Comparison of ENCODE assay signal across 14 cellular contexts in the genomic region with DNA sequence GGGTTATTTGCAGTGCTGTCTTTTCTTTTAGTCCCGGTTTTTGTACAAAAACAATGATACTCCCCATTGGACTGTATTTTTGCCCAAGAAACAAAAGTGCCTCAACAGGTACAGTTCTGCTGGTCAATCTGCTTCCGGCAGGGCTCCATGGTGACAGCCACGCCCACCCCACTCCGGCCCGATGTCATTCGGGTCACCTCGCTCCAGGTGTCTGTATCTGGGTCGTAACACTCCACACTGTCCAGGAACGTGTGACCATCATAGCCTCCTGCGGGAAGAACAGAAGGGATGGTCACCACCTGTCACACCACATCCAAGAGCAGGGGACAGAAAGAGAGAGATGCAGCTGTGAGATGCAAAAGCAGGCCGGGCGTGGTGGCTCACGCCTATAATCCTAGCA. TPM values are rescaled to one million over a fixed set of nuclear protein-coding genes. Genes with fewer than 3 reads are reported as not detected.
A peak's percentile ranks its signal among the peaks of the same experiment; 100 is the strongest.
DNase-seq lines count a peak whose midpoint lies in the region; ATAC-seq, FAIRE-seq and TF ChIP-seq lines count a peak whose summit lies in the region.
"Had no signal": no experiment of that assay in that cellular context is flagged by ENCODE, and none has a peak within 500 bp of the region (broad histone marks: within the 10 kb centered on the region; RNA-seq: fewer than 3 reads in every experiment).

No MANE protein-coding gene starts in this region.

- no peaks in the 10 kb centered on the region for H3K27me3 Mint-ChIP-seq in activated T-cell treated with anti-CD3 and anti-CD28 coated beads, Interleukin-2, amount 50 U/mL, for 24 hours
- H3K27me3 Mint-ChIP-seq in activated T-cell treated with anti-CD3 and anti-CD28 coated beads, Interleukin-2, amount 50 U/mL, for 4 hours (ENCODE audit: low read depth), result no peaks in the 10 kb centered on the region

- peaks cover 19% of the 10 kb centered on the region for H3K79me1 ChIP-seq in mesenchymal stem cell (replicated peaks; ENCODE audit: low read length, poor library complexity, severe bottlenecking)

- FAIRE-seq in small intestine (lab: Jason Lieb, UNC), result no peak
- FAIRE-seq: HTR-8/SVneo had no signal

- no peak overlapping the region for H2AFZ ChIP-seq in mesenchymal stem cell (ENCODE audit: low read depth, low read length)

- no peak overlapping the region for H2BK120ac ChIP-seq in mesenchymal stem cell (ENCODE audit: low read depth, low read length)

- H3K23ac ChIP-seq in mesenchymal stem cell (ENCODE audit: low read length in 2 of 2), result no peak overlapping the region

- peak overlapping the region; percentile 60 for H3K27ac Mint-ChIP-seq in activated T-cell treated with anti-CD3 and anti-CD28 coated beads, Interleukin-2, amount 50 U/mL, for 24 hours
- H3K27ac Mint-ChIP-seq in stimulated activated effector memory CD8-positive, alpha-beta T cell treated with anti-CD3 and anti-CD28 coated beads, Interleukin-12 subunit alpha, Interleukin-12 subunit beta, amount 100 ng/mL, for 72 hours, result peak overlapping the region; percentile 23

- peak overlapping the region; percentile 1 for H2AK5ac ChIP-seq in mesenchymal stem cell (ENCODE audit: low read length, severe bottlenecking)

- H2BK5ac ChIP-seq in mesenchymal stem cell (ENCODE audit: low read depth, low read length, poor library complexity, severe bottlenecking), result peak overlapping the region; percentile 57

- H3K4me3 Mint-ChIP-seq in activated T-cell treated with anti-CD3 and anti-CD28 coated beads, Interleukin-2, amount 50 U/mL, for 24 hours, result no peak overlapping the region
- no peak overlapping the region for H3K4me3 Mint-ChIP-seq in activated T-cell treated with anti-CD3 and anti-CD28 coated beads, Interleukin-2, amount 50 U/mL, for 4 hours
- H3K4me3 Mint-ChIP-seq in stimulated activated effector memory CD8-positive, alpha-beta T cell treated with anti-CD3 and anti-CD28 coated beads, Interleukin-12 subunit alpha, Interleukin-12 subunit beta, amount 100 ng/mL, for 72 hours, result no peak overlapping the region
- H3K4me3 Mint-ChIP-seq: H9 had no signal

- no peak for TF ChIP-seq POLR2A in adrenal gland (IDR thresholded peaks at IDR 0.05)

- no peak overlapping the region for H4K91ac ChIP-seq in mesenchymal stem cell (ENCODE audit: low read length)

- intact Hi-C loops in adrenal gland (cut with DNase I) (no loop called here), psoas muscle (cut with DNase I) (no loop called here)

- ATAC-seq in activated T-cell treated with anti-CD3 and anti-CD28 coated beads, Interleukin-2, amount 50 U/mL, for 4 hours, result no peak
- no peak for ATAC-seq in stimulated activated effector memory CD8-positive, alpha-beta T cell treated with anti-CD3 and anti-CD28 coated beads, Interleukin-12 subunit alpha, Interleukin-12 subunit beta, amount 100 ng/mL, for 72 hours
- no peak for ATAC-seq in psoas muscle

- no peak overlapping the region for H2BK15ac ChIP-seq in mesenchymal stem cell (ENCODE audit: low read depth, poor library complexity, severe bottlenecking)

- H3K4me2 ChIP-seq in mesenchymal stem cell (ENCODE audit: low read length, poor library complexity, severe bottlenecking), result peak overlapping the region; percentile 43
- H3K4me2 ChIP-seq: BLaER1 had no signal

- peaks cover 0 to 50% of the 10 kb centered on the region in 2 donors for H3K36me3 ChIP-seq in adrenal gland (replicated peaks in 1 of 2)
- peaks cover 53 to 59% of the 10 kb centered on the region in 2 experiments for H3K36me3 ChIP-seq in mesenchymal stem cell (ENCODE audit: control insufficient read depth in 1 of 2, insufficient read depth in 2 of 2, low read depth in 1 of 2, low read length in 2 of 2)
- H3K36me3 ChIP-seq in psoas muscle (ENCODE audit: insufficient read depth in 1 of 2, low read depth in 1 of 2), result peaks cover 12 to 82% of the 10 kb centered on the region in 2 donors
- H3K36me3 ChIP-seq in small intestine (ENCODE audit: control insufficient read depth in 2 of 2, insufficient read depth in 2 of 2, low read length in 2 of 2), result peaks cover 16 to 17% of the 10 kb centered on the region in 2 donors

- H3K18ac ChIP-seq in mesenchymal stem cell (ENCODE audit: low read depth in 1 of 2, low read length in 2 of 2), result no peak overlapping the region

- DNase-seq in activated T-cell treated with anti-CD3 and anti-CD28 coated beads, Interleukin-2, amount 50 U/mL, for 24 hours, result no peak
- no peak for DNase-seq in activated T-cell treated with anti-CD3 and anti-CD28 coated beads, Interleukin-2, amount 50 U/mL, for 4 hours
- DNase-seq in adrenal gland (no peak), mesenchymal stem cell (no peak), psoas muscle (no peak), DMS79 (lab: John Stamatoyannopoulos, UW) (no peak), small intestine (no peak)
- no peak for DNase-seq in stimulated activated effector memory CD8-positive, alpha-beta T cell treated with anti-CD3 and anti-CD28 coated beads, Interleukin-12 subunit alpha, Interleukin-12 subunit beta, amount 100 ng/mL, for 72 hours (ENCODE audit: low spot score in 2 of 2)
- DNase-seq: AML-193, DMS53, GOT3, H9 had no signal

- H3K9me3 ChIP-seq in adrenal gland (replicated peaks in 1 of 3) (no peaks in the 10 kb centered on the region), mesenchymal stem cell (ENCODE audit: control insufficient read depth, low read length) (no peaks in the 10 kb centered on the region), psoas muscle (no peaks in the 10 kb centered on the region), small intestine (ENCODE audit: control insufficient read depth, low read depth) (no peaks in the 10 kb centered on the region)
- H3K9me3 ChIP-seq: BLaER1 had no signal

- H3K27me3 ChIP-seq in adrenal gland (no peaks in the 10 kb centered on the region), mesenchymal stem cell (ENCODE audit: control insufficient read depth in 1 of 2, insufficient read depth in 1 of 2, low read length in 2 of 2) (no peaks in the 10 kb centered on the region), psoas muscle (ENCODE audit: insufficient read depth in 3 of 3, low read length in 2 of 3) (no peaks in the 10 kb centered on the region), small intestine (ENCODE audit: control insufficient read depth in 2 of 2, insufficient read depth in 2 of 2, low read length in 2 of 2) (no peaks in the 10 kb centered on the region)
- H3K27me3 ChIP-seq: BLaER1 had no signal

- peaks cover 57% of the 10 kb centered on the region for H3K36me3 Mint-ChIP-seq in activated T-cell treated with anti-CD3 and anti-CD28 coated beads, Interleukin-2, amount 50 U/mL, for 24 hours (ENCODE audit: low read depth)
- H3K36me3 Mint-ChIP-seq in activated T-cell treated with anti-CD3 and anti-CD28 coated beads, Interleukin-2, amount 50 U/mL, for 4 hours (ENCODE audit: insufficient read depth), result peaks cover 21% of the 10 kb centered on the region
- peaks cover 78% of the 10 kb centered on the region for H3K36me3 Mint-ChIP-seq in stimulated activated effector memory CD8-positive, alpha-beta T cell treated with anti-CD3 and anti-CD28 coated beads, Interleukin-12 subunit alpha, Interleukin-12 subunit beta, amount 100 ng/mL, for 72 hours

- H3K27ac ChIP-seq in adrenal gland (peak overlapping the region in 3 of 5 donors; percentile 11 to 76 (median 31)), mesenchymal stem cell (ENCODE audit: low read length, poor library complexity, severe bottlenecking) (peak overlapping the region; percentile 85), psoas muscle (no peak overlapping the region), small intestine (ENCODE audit: low read depth in 1 of 2, low read length in 1 of 2) (no peak overlapping the region)
- H3K27ac ChIP-seq: BLaER1 had no signal

- WGBS in adrenal gland, 4 donors, result 62 to 76% (median 73%) methylated on average over 13 of the region's 13 CpGs
- WGBS in mesenchymal stem cell, result 93% methylated on average over 12 of the region's 13 CpGs
- WGBS in psoas muscle, 3 donors, result 69 to 82% (median 74%) methylated on average over 13 of the region's 13 CpGs
- WGBS in small intestine, 3 donors, result 85 to 89% (median 86%) methylated on average over 13 of the region's 13 CpGs

- H3K4me1 ChIP-seq in adrenal gland (replicated peaks in 1 of 2) (peaks cover 9 to 16% of the 10 kb centered on the region in 2 donors), mesenchymal stem cell (ENCODE audit: control insufficient read depth, insufficient read depth, low read depth, low read length) (peaks cover 12% of the 10 kb centered on the region), psoas muscle (no peaks in the 10 kb centered on the region), small intestine (ENCODE audit: control insufficient read depth in 2 of 2, insufficient read depth in 1 of 2, low read depth in 1 of 2, low read length in 1 of 2) (no peaks in the 10 kb centered on the region)

- H3K4me3 ChIP-seq in adrenal gland (no peak overlapping the region), mesenchymal stem cell (ENCODE audit: insufficient read depth in 1 of 2, low read depth in 1 of 2, low read length in 2 of 2) (no peak overlapping the region), psoas muscle (no peak overlapping the region), small intestine (ENCODE audit: low read depth in 1 of 2, low read length in 2 of 2) (no peak overlapping the region)
- H3K4me3 ChIP-seq: BLaER1 had no signal

- no peak overlapping the region for H3K14ac ChIP-seq in mesenchymal stem cell (ENCODE audit: low read length in 2 of 2)

- H3K4ac ChIP-seq in mesenchymal stem cell (ENCODE audit: low read depth in 1 of 2, low read length in 2 of 2), result no peak overlapping the region

- H2BK12ac ChIP-seq in mesenchymal stem cell (ENCODE audit: low read length in 2 of 2), result no peak overlapping the region

- H4K8ac ChIP-seq in mesenchymal stem cell (ENCODE audit: low read length), result no peak overlapping the region

- peaks cover 5% of the 10 kb centered on the region for H3K4me1 Mint-ChIP-seq in activated T-cell treated with anti-CD3 and anti-CD28 coated beads, Interleukin-2, amount 50 U/mL, for 24 hours (ENCODE audit: low read depth)
- H3K4me1 Mint-ChIP-seq in activated T-cell treated with anti-CD3 and anti-CD28 coated beads, Interleukin-2, amount 50 U/mL, for 4 hours (ENCODE audit: low read depth), result peaks cover 7% of the 10 kb centered on the region
- H3K4me1 Mint-ChIP-seq in stimulated activated effector memory CD8-positive, alpha-beta T cell treated with anti-CD3 and anti-CD28 coated beads, Interleukin-12 subunit alpha, Interleukin-12 subunit beta, amount 100 ng/mL, for 72 hours, result no peaks in the 10 kb centered on the region
- H3K4me1 Mint-ChIP-seq: H9 had no signal

- TF ChIP-seq CTCF in adrenal gland (IDR thresholded peaks at IDR 0.05) (no peak), psoas muscle (IDR thresholded peaks at IDR 0.05) (no peak)

- no peak overlapping the region for H3K9ac ChIP-seq in mesenchymal stem cell (ENCODE audit: low read length)
- H3K9ac ChIP-seq: BLaER1 had no signal

- no peaks in the 10 kb centered on the region for H3K9me3 Mint-ChIP-seq in activated T-cell treated with anti-CD3 and anti-CD28 coated beads, Interleukin-2, amount 50 U/mL, for 24 hours
- H3K9me3 Mint-ChIP-seq in activated T-cell treated with anti-CD3 and anti-CD28 coated beads, Interleukin-2, amount 50 U/mL, for 4 hours, result no peaks in the 10 kb centered on the region
- H3K9me3 Mint-ChIP-seq in stimulated activated effector memory CD8-positive, alpha-beta T cell treated with anti-CD3 and anti-CD28 coated beads, Interleukin-12 subunit alpha, Interleukin-12 subunit beta, amount 100 ng/mL, for 72 hours, result no peaks in the 10 kb centered on the region
- H3K9me3 Mint-ChIP-seq: H9 had no signal

RNA-seq across cellular contexts. Expression of a gene that starts 16.6 kb away (rescaled TPM):
- total RNA-seq in activated T-cell treated with anti-CD3 and anti-CD28 coated beads, Interleukin-2, amount 50 U/mL, for 4 hours, result 10 to 100 TPM; 89.9 to 98.7 (median 92.9) TPM
- total RNA-seq in adrenal gland, result 100 to 1,000 TPM in 1 of 8 donors, 10 to 100 TPM in 7; 71.1 to 106 (median 75.1) TPM
- polyA plus RNA-seq in adrenal gland, result 100 to 1,000 TPM in 1 of 3 donors, 10 to 100 TPM in 2; 71.0 to 101 (median 97.3) TPM
- 40.1 TPM for polyA plus RNA-seq in mesenchymal stem cell (2013, experiment 1 of 2)
- 37.6 TPM for polyA plus RNA-seq in mesenchymal stem cell (2013, experiment 2 of 2)
- 100 to 1,000 TPM; 109 to 208 (median 169) TPM for total RNA-seq in psoas muscle
- polyA plus RNA-seq in psoas muscle, result 100 to 1,000 TPM; 154 to 242 (median 205) TPM
- 10 to 100 TPM; 44.0 to 73.8 (median 68.9) TPM for polyA plus RNA-seq in small intestine

RNA-seq across cellular contexts. Expression of a gene that starts 30.7 kb away (rescaled TPM):
- under 1 TPM; 0.15 to 0.27 (median 0.24) TPM for total RNA-seq in activated T-cell treated with anti-CD3 and anti-CD28 coated beads, Interleukin-2, amount 50 U/mL, for 4 hours
- total RNA-seq in adrenal gland, result 1 to 10 TPM in 2 of 8 donors, under 1 TPM in 5, not detected in 1; 0.14 to 3.0 (median 0.55) TPM
- polyA plus RNA-seq in adrenal gland, result under 1 TPM; 0.37 to 0.97 (median 0.51) TPM
- 5.2 TPM for polyA plus RNA-seq in mesenchymal stem cell (2013, experiment 1 of 2)
- polyA plus RNA-seq in mesenchymal stem cell (2013, experiment 2 of 2), result 5.2 TPM
- under 1 TPM; 0.15 to 0.30 (median 0.17) TPM for total RNA-seq in psoas muscle
- under 1 TPM; 0.07 to 0.12 (median 0.08) TPM for polyA plus RNA-seq in psoas muscle
- polyA plus RNA-seq in small intestine, result under 1 TPM in 1 of 3 donors, not detected in 2; 0.09 TPM

RNA-seq across cellular contexts. Expression of a gene that starts 57.2 kb away (rescaled TPM):
- total RNA-seq in activated T-cell treated with anti-CD3 and anti-CD28 coated beads, Interleukin-2, amount 50 U/mL, for 4 hours, result 10 to 100 TPM; 36.3 to 47.1 (median 39.9) TPM
- total RNA-seq in adrenal gland (10 to 100 TPM; 26.4 to 93.7 (median 38.5) TPM), psoas muscle (10 to 100 TPM; 42.5 to 71.8 (median 60.8) TPM)
- polyA plus RNA-seq in adrenal gland (10 to 100 TPM in 2 of 3 donors, 1 to 10 TPM in 1; 7.4 to 58.2 (median 53.2) TPM), psoas muscle (10 to 100 TPM; 49.3 to 95.7 (median 72.8) TPM), small intestine (100 to 1,000 TPM in 2 of 3 donors, 10 to 100 TPM in 1; 49.0 to 181 (median 161) TPM)
- polyA plus RNA-seq in mesenchymal stem cell (2013, experiment 1 of 2), result 15.9 TPM
- polyA plus RNA-seq in mesenchymal stem cell (2013, experiment 2 of 2), result 16.0 TPM

Comparison
In these comparisons a context has a peak if more than half of its experiments do, and no peak if none do; other contexts are left out.
1. H3K27ac ChIP-seq: peak in adrenal gland (3 of 5) and mesenchymal stem cell (single experiment); none in psoas muscle (single experiment) and small intestine (0 of 2).